In the genomic region with DNA sequence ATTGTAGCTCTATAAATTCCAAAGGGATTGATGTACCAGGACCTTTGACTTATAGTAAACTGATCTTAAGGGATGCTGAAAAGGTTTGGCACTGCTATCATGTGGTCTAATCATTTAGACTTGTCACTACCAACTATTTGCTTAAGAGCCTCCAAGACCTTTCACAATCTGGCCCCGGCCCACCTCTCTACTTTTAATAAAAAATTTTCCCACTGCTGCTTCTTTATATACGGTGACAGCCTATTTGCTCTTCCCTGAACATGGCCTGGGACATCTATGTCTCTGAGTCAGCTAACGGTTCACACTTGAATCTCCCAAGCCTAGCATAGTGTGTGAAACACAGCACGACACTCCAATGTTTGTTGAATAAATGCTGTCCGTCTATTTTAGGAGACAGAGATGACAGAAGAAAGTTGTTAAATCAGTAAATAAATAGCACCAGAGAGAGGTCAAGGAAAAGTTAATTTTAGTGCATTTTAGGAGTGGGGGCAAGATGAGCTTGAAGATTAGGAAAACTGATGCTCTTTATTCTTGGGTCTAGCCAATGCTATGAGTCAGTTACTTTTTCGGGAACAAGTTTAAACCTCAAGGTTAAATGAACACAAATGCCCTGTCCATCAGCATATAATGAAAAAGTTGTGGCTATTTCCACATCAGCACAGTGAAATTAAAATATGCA, we compare ENCODE assay signal across 17 cellular contexts.
DNase-seq lines count a peak whose midpoint lies in the region; ATAC-seq and TF ChIP-seq lines count a peak whose summit lies in the region.
"Had no signal": no experiment of that assay in that cellular context is flagged by ENCODE, and none has a peak within 500 bp of the region (broad histone marks: within the 10 kb centered on the region; RNA-seq: fewer than 3 reads in every experiment).

No MANE protein-coding gene starts in this region.

- H3K4me1 ChIP-seq in ovary (ENCODE audit: insufficient read depth): peaks cover 2% of the 10 kb centered on the region
- H3K4me1 ChIP-seq: breast epithelium, right lobe of liver, uterus had no signal

- no peak overlapping the region for H3K4me3 Mint-ChIP-seq in nephron progenitor cell
- H3K4me3 Mint-ChIP-seq: endodermal cell; stimulated activated effector memory CD8-positive, alpha-beta T cell treated with anti-CD3 and anti-CD28 coated beads, Interleukin-12 subunit alpha, Interleukin-12 subunit beta, amount 100 ng/mL, for 72 hours had no signal

- H3K4me3 ChIP-seq in AG10803 (ENCODE audit: low read length) (no peak overlapping the region), ovary (no peak overlapping the region)
- H3K4me3 ChIP-seq: breast epithelium, right lobe of liver, uterus had no signal

- no peak for TF ChIP-seq POLR2A in ovary (IDR thresholded peaks at IDR 0.05)

- TF ChIP-seq CTCF in AG10803 (conservative IDR thresholded peaks at IDR 0.05; ENCODE audit: low read length): no peak
- TF ChIP-seq CTCF in nephron progenitor cell (IDR thresholded peaks at IDR 0.05): no peak
- no peak for TF ChIP-seq CTCF in ovary (IDR thresholded peaks at IDR 0.05)

- no peaks in the 10 kb centered on the region for H3K27me3 Mint-ChIP-seq in nephron progenitor cell (ENCODE audit: low read depth, poor library complexity)

- peak overlapping the region; percentile 1 for H3K27ac Mint-ChIP-seq in nephron progenitor cell
- H3K27ac Mint-ChIP-seq: endodermal cell; stimulated activated effector memory CD8-positive, alpha-beta T cell treated with anti-CD3 and anti-CD28 coated beads, Interleukin-12 subunit alpha, Interleukin-12 subunit beta, amount 100 ng/mL, for 72 hours had no signal

- ATAC-seq in HG03159 (IDR thresholded peaks at IDR 0.05; ENCODE audit: unreplicated experiment) (no peak), HG02970 (IDR thresholded peaks at IDR 0.05; ENCODE audit: low FRiP score, unreplicated experiment) (no peak)
- ATAC-seq: stimulated activated effector memory CD8-positive, alpha-beta T cell treated with anti-CD3 and anti-CD28 coated beads, Interleukin-12 subunit alpha, Interleukin-12 subunit beta, amount 100 ng/mL, for 72 hours had no signal

- H3K27me3 ChIP-seq in ovary: no peaks in the 10 kb centered on the region
- H3K27me3 ChIP-seq: breast epithelium, right lobe of liver, uterus had no signal

- WGBS in ovary, 3 donors: 77 to 85% (median 78%) methylated on average over 6 of the region's 6 CpGs

- intact Hi-C loops in ovary (cut with DNase I): no loop called here

- H3K4me1 Mint-ChIP-seq in nephron progenitor cell: peaks cover 13% of the 10 kb centered on the region

- no peak overlapping the region for H3K27ac ChIP-seq in ovary
- H3K27ac ChIP-seq: breast epithelium, right lobe of liver, uterus, VCaP had no signal

- no peaks in the 10 kb centered on the region for H3K36me3 ChIP-seq in ovary
- H3K36me3 ChIP-seq: breast epithelium, right lobe of liver, uterus had no signal

- no peak for TF ChIP-seq EP300 in ovary (IDR thresholded peaks at IDR 0.05)

- DNase-seq in AG10803 (ENCODE audit: low read depth) (peak; percentile 78), RPMI7951 (ENCODE audit: low read depth) (peak; percentile 81), fibroblast of peridontal ligament (ENCODE audit: extremely low read depth) (peak; percentile 84), nephron progenitor cell (no peak), dermis blood vessel endothelial cell (no peak), ovary (no peak)
- DNase-seq: activated naive CD4-positive, alpha-beta T cell; endodermal cell; Karpas-422; NCI-H1436 treated with DMSO at 0.1 percent for 48 hours; right lobe of liver; uterus had no signal

- no peaks in the 10 kb centered on the region for H3K9me3 Mint-ChIP-seq in nephron progenitor cell
- H3K9me3 Mint-ChIP-seq: endodermal cell; stimulated activated effector memory CD8-positive, alpha-beta T cell treated with anti-CD3 and anti-CD28 coated beads, Interleukin-12 subunit alpha, Interleukin-12 subunit beta, amount 100 ng/mL, for 72 hours had no signal

- no peaks in the 10 kb centered on the region for H3K36me3 Mint-ChIP-seq in nephron progenitor cell (ENCODE audit: low read depth)
- H3K36me3 Mint-ChIP-seq: stimulated activated effector memory CD8-positive, alpha-beta T cell treated with anti-CD3 and anti-CD28 coated beads, Interleukin-12 subunit alpha, Interleukin-12 subunit beta, amount 100 ng/mL, for 72 hours had no signal

- no peaks in the 10 kb centered on the region for H3K9me3 ChIP-seq in ovary
- H3K9me3 ChIP-seq: breast epithelium, right lobe of liver, uterus had no signal

Comparison
In these comparisons a context has a peak if more than half of its experiments do, and no peak if none do; other contexts are left out.
1. DNase-seq: peak in AG10803 (single experiment), RPMI7951 (single experiment) and fibroblast of peridontal ligament (single experiment); none in nephron progenitor cell (single experiment), dermis blood vessel endothelial cell (single experiment) and ovary (0 of 5).